In the genomic region with DNA sequence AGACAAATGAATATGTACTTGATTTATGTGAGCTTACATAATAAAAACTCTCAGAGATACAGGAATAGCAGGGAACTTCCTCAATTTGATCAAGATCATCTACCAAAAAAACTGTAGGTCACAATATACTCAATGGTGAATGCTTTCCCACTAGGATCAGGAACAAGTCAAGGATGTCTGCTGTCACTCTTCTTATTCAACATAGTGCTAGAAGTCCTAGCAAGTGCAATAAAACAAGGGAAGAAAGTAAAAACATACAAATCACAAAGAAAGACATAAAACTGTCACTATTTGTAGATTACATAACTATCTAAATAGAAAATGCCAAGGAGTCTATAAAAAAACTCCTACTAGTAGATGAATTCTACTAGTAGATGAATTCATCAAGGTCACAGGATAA, we compare ENCODE assay signal across 25 cellular contexts.
"Had no signal": no experiment of that assay in that cellular context is flagged by ENCODE, and none has a peak within 500 bp of the region (broad histone marks: within the 10 kb centered on the region; RNA-seq: fewer than 3 reads in every experiment).

No MANE protein-coding gene starts in this region.

- H3K36me3 ChIP-seq: lower lobe of right lung, pancreas, prostate gland, sigmoid colon, spleen, suprapubic skin, thoracic aorta, tibial artery, upper lobe of right lung had no signal

- H3K4me3 ChIP-seq: lower lobe of right lung, pancreas, prostate gland, sigmoid colon, spleen, suprapubic skin, thoracic aorta, tibial artery, upper lobe of right lung had no signal

- DNase-seq: kidney glomerular epithelial cell; left cardiac atrium; lower lobe of right lung; mammary epithelial cell; mesenchymal stem cell; naive thymus-derived CD8-positive, alpha-beta T cell; nucleus accumbens; pancreas; posterior cingulate gyrus; retina; right cardiac atrium; sigmoid colon; small intestine; spleen; stimulated activated CD4-positive, alpha-beta T cell treated with anti-CD3 and anti-CD28 coated beads, Interleukin-4, amount 100 ng/mL, for 24 hours; stimulated activated naive CD4-positive, alpha-beta T cell; tibial artery; trophoblast cell; upper lobe of right lung had no signal

- H3K27me3 ChIP-seq: pancreas, sigmoid colon, spleen, suprapubic skin, tibial artery, upper lobe of right lung had no signal

- ATAC-seq: left cardiac atrium; left lobe of liver; lower lobe of right lung; naive thymus-derived CD8-positive, alpha-beta T cell; pancreas; right cardiac atrium; stimulated activated effector memory CD8-positive, alpha-beta T cell treated with anti-CD3 and anti-CD28 coated beads, Interleukin-12 subunit alpha, Interleukin-12 subunit beta, amount 100 ng/mL, for 72 hours; upper lobe of right lung had no signal

- FAIRE-seq: keratinocyte, pancreas, small intestine had no signal

- H3K9me3 ChIP-seq: lower lobe of right lung, pancreas, prostate gland, sigmoid colon, spleen, suprapubic skin, thoracic aorta, tibial artery, upper lobe of right lung had no signal

- H3K4me1 ChIP-seq: lower lobe of right lung, pancreas, prostate gland, sigmoid colon, spleen, suprapubic skin, upper lobe of right lung had no signal

- H3K27ac ChIP-seq: lower lobe of right lung, pancreas, prostate gland, sigmoid colon, spleen, suprapubic skin, thoracic aorta, tibial artery, upper lobe of right lung had no signal
